In the genomic region with DNA sequence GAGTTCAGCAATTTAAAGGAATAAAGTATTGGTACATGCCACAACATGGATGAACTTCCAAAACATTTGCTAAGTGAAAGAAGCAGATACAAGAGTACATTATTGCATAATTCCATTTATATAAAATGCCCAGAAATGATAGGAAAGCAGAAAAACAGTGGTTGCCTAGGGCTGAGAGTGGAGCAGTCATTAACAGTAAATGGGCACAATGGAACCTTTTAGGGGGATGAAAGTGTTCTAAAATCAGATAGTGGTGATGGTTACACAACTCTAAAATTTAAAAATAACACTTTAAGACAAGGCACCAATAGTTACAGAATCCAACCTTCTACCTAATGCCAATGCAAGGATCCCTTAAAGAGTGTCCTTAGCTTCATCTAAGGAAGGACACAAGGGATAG, we compare ENCODE assay signal across 21 cellular contexts. TPM values are rescaled to one million over a fixed set of nuclear protein-coding genes. Genes with fewer than 3 reads are reported as not detected.
DNase-seq lines count a peak whose midpoint lies in the region; ATAC-seq and TF ChIP-seq lines count a peak whose summit lies in the region.
"Had no signal": no experiment of that assay in that cellular context is flagged by ENCODE, and none has a peak within 500 bp of the region (broad histone marks: within the 10 kb centered on the region; RNA-seq: fewer than 3 reads in every experiment).

No MANE protein-coding gene starts in this region.

- BruUV-seq in IMR-90 (replicated peaks; lab: Mats Ljungman, UMichigan) = no TSS peak

- H3K79me1 ChIP-seq in IMR-90 (ENCODE audit: low read depth in 1 of 2, low read length in 2 of 2) = peaks cover 4 to 24% of the 10 kb centered on the region in 2 experiments; a peak in 2 of 4 replicates

- no peak overlapping the region for H3K18ac ChIP-seq in IMR-90 (ENCODE audit: low read depth, low read length)

- in situ Hi-C loops in IMR-90 (cut with MboI; ENCODE audit: low sequenced_read_pairs) = no loop called here

- POLR2A ChIA-PET in IMR-90 (lab: Charles Lee; ENCODE audit: unreplicated experiment) = no interaction called here

- no peak overlapping the region for H4K5ac ChIP-seq in IMR-90 (ENCODE audit: low read depth, low read length)

- TF ChIP-seq POLR2A in IMR-90 (IDR thresholded peaks at IDR 0.05; ENCODE audit: low read depth, low read length) = no peak

- H3K27me3 ChIP-seq in IMR-90 (ENCODE audit: control insufficient read depth, insufficient read depth, low read length) (no peaks in the 10 kb centered on the region), psoas muscle (ENCODE audit: insufficient read depth in 3 of 3, low read length in 2 of 3) (no peaks in the 10 kb centered on the region)
- H3K27me3 ChIP-seq: BLaER1 treated with 17β-estradiol and CSF1 and Interleukin-3, amounts not matched to agents 10 nM and 100 nM had no signal

- H3K4me3 ChIP-seq in IMR-90 (ENCODE audit: insufficient read depth, low read depth, low read length) (no peak overlapping the region), psoas muscle (no peak overlapping the region)
- H3K4me3 ChIP-seq: BLaER1 treated with 17β-estradiol and CSF1 and Interleukin-3, amounts not matched to agents 10 nM and 100 nM; GM23338 had no signal

- peaks cover 67% of the 10 kb centered on the region for H3K4me1 Mint-ChIP-seq in activated naive CD8-positive, alpha-beta T cell (ENCODE audit: low read depth)
- H3K4me1 Mint-ChIP-seq in activated naive CD8-positive, alpha-beta T cell treated with anti-CD3 and anti-CD28 coated beads, Interleukin-2, amount 50 U/mL, for 24 hours = peaks cover 61% of the 10 kb centered on the region
- H3K4me1 Mint-ChIP-seq in endothelial cell (ENCODE audit: unreplicated experiment) = peaks cover 42% of the 10 kb centered on the region
- peaks cover 19 to 69% of the 10 kb centered on the region in 2 donors for H3K4me1 Mint-ChIP-seq in stimulated activated naive B cell treated with anti-CD40 and anti-IgM and Interleukin-4, amounts not matched to agents 10 μg/mL and 1 μg/mL and 100 μg/mL, for 72 hours

- H3K23ac ChIP-seq in IMR-90 (ENCODE audit: low read depth, low read length) = no peak overlapping the region

- H2BK15ac ChIP-seq in IMR-90 (ENCODE audit: low read depth, low read length) = no peak overlapping the region

- no peaks in the 10 kb centered on the region for H3K27me3 Mint-ChIP-seq in activated naive CD8-positive, alpha-beta T cell
- H3K27me3 Mint-ChIP-seq in activated naive CD8-positive, alpha-beta T cell treated with anti-CD3 and anti-CD28 coated beads, Interleukin-2, amount 50 U/mL, for 24 hours = no peaks in the 10 kb centered on the region
- H3K27me3 Mint-ChIP-seq in endothelial cell (ENCODE audit: unreplicated experiment) = peaks cover 5% of the 10 kb centered on the region
- H3K27me3 Mint-ChIP-seq in stimulated activated naive B cell treated with anti-CD40 and anti-IgM and Interleukin-4, amounts not matched to agents 10 μg/mL and 1 μg/mL and 100 μg/mL, for 72 hours = no peaks in the 10 kb centered on the region
- H3K27me3 Mint-ChIP-seq: CD8-positive, alpha-beta memory T cell had no signal

- no peak overlapping the region for H3K27ac ChIP-seq in IMR-90 (ENCODE audit: insufficient read depth, low read length)
- H3K27ac ChIP-seq in psoas muscle = peak overlapping the region; percentile 7
- H3K27ac ChIP-seq: BLaER1 treated with 17β-estradiol and CSF1 and Interleukin-3, amounts not matched to agents 10 nM and 100 nM had no signal

- DNase-seq in activated naive CD8-positive, alpha-beta T cell treated with anti-CD3 and anti-CD28 coated beads, Interleukin-2, amount 50 U/mL, for 24 hours = no peak
- no peak for DNase-seq in IMR-90
- DNase-seq in endothelial cell (ENCODE audit: low spot score) = no peak
- no peak for DNase-seq in psoas muscle
- DNase-seq in stimulated activated naive B cell treated with anti-CD40 and anti-IgM and Interleukin-4, amounts not matched to agents 10 μg/mL and 1 μg/mL and 100 μg/mL, for 72 hours = no peak
- DNase-seq: CD8-positive, alpha-beta memory T cell; GDM1; HCEC 1CT; NCI-H1417; NCI-H1694 treated with DMSO at 0.1 percent for 48 hours; NCI-H2081 treated with DMSO at 0.1 percent for 48 hours; NCI-H2171 treated with DMSO at 0.1 percent for 48 hours; NCI-H524 treated with DMSO at 0.1 percent for 48 hours; NCI-H82; SIG-M5 had no signal

- no peak for TF ChIP-seq RAD21 in IMR-90 (IDR thresholded peaks at IDR 0.05; ENCODE audit: low read length)

- H2BK120ac ChIP-seq in IMR-90 (ENCODE audit: low read depth, low read length) = no peak overlapping the region

- no peak overlapping the region for H2AFZ ChIP-seq in IMR-90 (replicated peaks; ENCODE audit: low read length, poor library complexity)
- H2AFZ ChIP-seq: GM23338 had no signal

- no peak overlapping the region for H4K91ac ChIP-seq in IMR-90 (ENCODE audit: insufficient read depth, low read depth, low read length)

- peak overlapping the region; percentile 37 for H3K27ac Mint-ChIP-seq in activated naive CD8-positive, alpha-beta T cell
- no peak overlapping the region for H3K27ac Mint-ChIP-seq in activated naive CD8-positive, alpha-beta T cell treated with anti-CD3 and anti-CD28 coated beads, Interleukin-2, amount 50 U/mL, for 24 hours
- no peak overlapping the region for H3K27ac Mint-ChIP-seq in endothelial cell (ENCODE audit: unreplicated experiment)
- H3K27ac Mint-ChIP-seq in stimulated activated naive B cell treated with anti-CD40 and anti-IgM and Interleukin-4, amounts not matched to agents 10 μg/mL and 1 μg/mL and 100 μg/mL, for 72 hours = no peak overlapping the region
- H3K27ac Mint-ChIP-seq: GM23338 had no signal

- H3K4me1 ChIP-seq in IMR-90 (ENCODE audit: control insufficient read depth, insufficient read depth, low read length) (no peaks in the 10 kb centered on the region; the same call in 1 of the 2 replicates), psoas muscle (peaks cover 60% of the 10 kb centered on the region)

- H2BK20ac ChIP-seq in IMR-90 (ENCODE audit: low read depth, low read length) = no peak overlapping the region

- H3K56ac ChIP-seq in IMR-90 (ENCODE audit: extremely low read depth, insufficient read depth, low read length) = no peak overlapping the region

- peaks cover 7% of the 10 kb centered on the region for H3K36me3 Mint-ChIP-seq in activated naive CD8-positive, alpha-beta T cell
- peaks cover 15% of the 10 kb centered on the region for H3K36me3 Mint-ChIP-seq in activated naive CD8-positive, alpha-beta T cell treated with anti-CD3 and anti-CD28 coated beads, Interleukin-2, amount 50 U/mL, for 24 hours (ENCODE audit: low read depth)
- no peaks in the 10 kb centered on the region for H3K36me3 Mint-ChIP-seq in endothelial cell (ENCODE audit: low read depth, unreplicated experiment)
- peaks cover 16 to 41% of the 10 kb centered on the region in 2 donors for H3K36me3 Mint-ChIP-seq in stimulated activated naive B cell treated with anti-CD40 and anti-IgM and Interleukin-4, amounts not matched to agents 10 μg/mL and 1 μg/mL and 100 μg/mL, for 72 hours

- no peak for TF ChIP-seq CTCF in IMR-90 (conservative IDR thresholded peaks at IDR 0.05; ENCODE audit: low read depth, low read length)
- TF ChIP-seq CTCF in endothelial cell (IDR thresholded peaks at IDR 0.05; ENCODE audit: unreplicated experiment) = no peak
- no peak for TF ChIP-seq CTCF in psoas muscle (IDR thresholded peaks at IDR 0.05)

- no peaks in the 10 kb centered on the region for H3K9me1 ChIP-seq in IMR-90 (ENCODE audit: insufficient read depth, low read length)

- intact Hi-C loops in IMR-90 (cut with micrococcal nuclease) = no loop called here
- intact Hi-C loops in psoas muscle (cut with DNase I) = loop anchor here in 1 of 2 donors (5.0 kb wide), 1 partner anchor 36 kb away; the partner anchor contains the start of gene MSL2

- no peaks in the 10 kb centered on the region for H3K9me3 ChIP-seq in IMR-90 (ENCODE audit: control insufficient read depth, insufficient read depth, low read length)
- H3K9me3 ChIP-seq in psoas muscle = no peaks in the 10 kb centered on the region

- H3K14ac ChIP-seq in IMR-90 (replicated peaks; ENCODE audit: low read depth, low read length) = no peak overlapping the region

- H3K36me3 ChIP-seq in IMR-90 (ENCODE audit: control insufficient read depth, insufficient read depth, low read length) (no peaks in the 10 kb centered on the region), psoas muscle (ENCODE audit: insufficient read depth in 1 of 2, low read depth in 1 of 2) (no peaks in the 10 kb centered on the region)

- no peak overlapping the region for H2AK5ac ChIP-seq in IMR-90 (ENCODE audit: low read depth, low read length)

- H3K9me3 Mint-ChIP-seq in activated naive CD8-positive, alpha-beta T cell (ENCODE audit: low read depth) = no peaks in the 10 kb centered on the region
- H3K9me3 Mint-ChIP-seq in activated naive CD8-positive, alpha-beta T cell treated with anti-CD3 and anti-CD28 coated beads, Interleukin-2, amount 50 U/mL, for 24 hours = peaks cover 8% of the 10 kb centered on the region
- H3K9me3 Mint-ChIP-seq in endothelial cell (ENCODE audit: unreplicated experiment) = no peaks in the 10 kb centered on the region
- peaks cover 6 to 7% of the 10 kb centered on the region in 2 donors for H3K9me3 Mint-ChIP-seq in stimulated activated naive B cell treated with anti-CD40 and anti-IgM and Interleukin-4, amounts not matched to agents 10 μg/mL and 1 μg/mL and 100 μg/mL, for 72 hours
- H3K9me3 Mint-ChIP-seq: CD8-positive, alpha-beta memory T cell had no signal

- dilution Hi-C loops in IMR-90 (cut with HindIII; ENCODE audit: low sequenced_read_pairs, unreplicated experiment) = no loop called here

- no peak overlapping the region for H2AK9ac ChIP-seq in IMR-90 (replicated peaks; ENCODE audit: low read depth, low read length, poor library complexity)

- CTCF ChIA-PET in IMR-90 (lab: Yijun Ruan, JAX) = no interaction called here

- no peak overlapping the region for H4K8ac ChIP-seq in IMR-90 (ENCODE audit: low read depth in 2 of 2, low read length in 2 of 2)

- H3K4me2 ChIP-seq in IMR-90 (ENCODE audit: low read depth, low read length) = no peak overlapping the region
- H3K4me2 ChIP-seq: BLaER1 treated with 17β-estradiol and CSF1 and Interleukin-3, amounts not matched to agents 10 nM and 100 nM; GM23338 had no signal

- H4K20me1 ChIP-seq in IMR-90 (ENCODE audit: insufficient read depth, low read length) = peaks cover 79% of the 10 kb centered on the region

- no peak overlapping the region for H3K4ac ChIP-seq in IMR-90 (ENCODE audit: low read depth, low read length)

- no peak overlapping the region for H3K4me3 Mint-ChIP-seq in activated naive CD8-positive, alpha-beta T cell
- H3K4me3 Mint-ChIP-seq in activated naive CD8-positive, alpha-beta T cell treated with anti-CD3 and anti-CD28 coated beads, Interleukin-2, amount 50 U/mL, for 24 hours = no peak overlapping the region
- H3K4me3 Mint-ChIP-seq in endothelial cell (ENCODE audit: unreplicated experiment) = peak overlapping the region; percentile 56
- H3K4me3 Mint-ChIP-seq in stimulated activated naive B cell treated with anti-CD40 and anti-IgM and Interleukin-4, amounts not matched to agents 10 μg/mL and 1 μg/mL and 100 μg/mL, for 72 hours = no peak overlapping the region
- H3K4me3 Mint-ChIP-seq: GM23338 had no signal

- H2BK5ac ChIP-seq in IMR-90 (ENCODE audit: low read depth, low read length, poor library complexity, severe bottlenecking) = no peak overlapping the region

- H3K9ac ChIP-seq in IMR-90 (ENCODE audit: low read depth, low read length) = no peak overlapping the region
- H3K9ac ChIP-seq: BLaER1 treated with 17β-estradiol and CSF1 and Interleukin-3, amounts not matched to agents 10 nM and 100 nM had no signal

- ATAC-seq in activated naive CD8-positive, alpha-beta T cell treated with anti-CD3 and anti-CD28 coated beads, Interleukin-2, amount 50 U/mL, for 24 hours = no peak
- ATAC-seq in IMR-90 (ENCODE audit: low read depth) (no peak), psoas muscle (no peak), HG02642 (IDR thresholded peaks at IDR 0.05; ENCODE audit: poor library complexity, unreplicated experiment) (no peak), GM19452 (IDR thresholded peaks at IDR 0.05; ENCODE audit: unreplicated experiment) (no peak)
- ATAC-seq in stimulated activated naive B cell treated with anti-CD40 and anti-IgM and Interleukin-4, amounts not matched to agents 10 μg/mL and 1 μg/mL and 100 μg/mL, for 72 hours (replicated peaks) = no peak
- ATAC-seq: GM23338, Panc1 had no signal

RNA-seq across cellular contexts. Expression of gene MSL2, which starts 34.6 kb away (rescaled TPM):
- 13.6 and 20.8 TPM in 2 replicates for total RNA-seq in IMR-90 (2012; rRNA removed)
- polyA plus RNA-seq in IMR-90 (2012; rRNA removed) = 4.0 and 7.1 TPM in 2 replicates
- polyA plus RNA-seq in IMR-90 (2012; cell fraction: cytosol; rRNA removed) = 1.2 and 2.3 TPM in 2 replicates
- 0.79 and 3.5 TPM in 2 replicates for polyA plus RNA-seq in IMR-90 (2012; cell fraction: nucleus; rRNA removed; ENCODE audit: low replicate concordance)
- 44.7 TPM for total RNA-seq in endothelial cell (ENCODE audit: unreplicated experiment)
- 10 to 100 TPM; 21.8 to 28.6 (median 24.9) TPM for total RNA-seq in psoas muscle
- 10 to 100 TPM in 1 of 3 donors, 1 to 10 TPM in 2; 6.7 to 14.3 (median 8.2) TPM for polyA plus RNA-seq in psoas muscle
